1 cellular context compared by ENCODE assay signal in genomic region chr16:86910821-86911220, GRCh38.
TF ChIP-seq lines count a peak whose summit lies in the region.

No MANE protein-coding gene starts in this region.

TF ChIP-seq in H1, 55 proteins besides CTCF, POLR2A, EP300 and RAD21:
- TF ChIP-seq TCF12 (IDR thresholded peaks at IDR 0.05; ENCODE audit: low read depth, low read length): no peak
- TF ChIP-seq, protein P1, sequence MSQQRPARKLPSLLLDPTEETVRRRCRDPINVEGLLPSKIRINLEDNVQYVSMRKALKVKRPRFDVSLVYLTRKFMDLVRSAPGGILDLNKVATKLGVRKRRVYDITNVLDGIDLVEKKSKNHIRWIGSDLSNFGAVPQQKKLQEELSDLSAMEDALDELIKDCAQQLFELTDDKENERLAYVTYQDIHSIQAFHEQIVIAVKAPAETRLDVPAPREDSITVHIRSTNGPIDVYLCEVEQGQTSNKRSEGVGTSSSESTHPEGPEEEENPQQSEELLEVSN (IDR thresholded peaks at IDR 0.05): no peak
- no peak for TF ChIP-seq BACH1 (IDR thresholded peaks at IDR 0.05; ENCODE audit: low read length)
- no peak for TF ChIP-seq SIX5 (IDR thresholded peaks at IDR 0.05; ENCODE audit: low read depth, low read length)
- TF ChIP-seq SAP30 (IDR thresholded peaks at IDR 0.05; ENCODE audit: insufficient read depth, insufficient replicate concordance, low read length): no peak
- TF ChIP-seq SP1 (IDR thresholded peaks at IDR 0.05; ENCODE audit: low read depth, low read length): no peak
- TF ChIP-seq SP4 (IDR thresholded peaks at IDR 0.05; ENCODE audit: low read length): no peak
- TF ChIP-seq EZH2 (IDR thresholded peaks at IDR 0.05; ENCODE audit: low read depth, low read length, severe bottlenecking): no peak
- TF ChIP-seq CBX8 (IDR thresholded peaks at IDR 0.05; ENCODE audit: borderline replicate concordance, low read depth, low read length): no peak
- no peak for TF ChIP-seq SIN3A (conservative IDR thresholded peaks at IDR 0.05 in 1 of 2, IDR thresholded peaks at IDR 0.05 in 1 of 2; ENCODE audit: low read depth in 1 of 2, low read length in 2 of 2)
- TF ChIP-seq TAF1 (IDR thresholded peaks at IDR 0.05; ENCODE audit: low read depth, low read length): no peak
